Comparison of ENCODE assay signal across 1 cellular context in genomic region chr7:92528188-92528957, GRCh38.
TF ChIP-seq lines count a peak whose summit lies in the region.

Gene PEX1 (minus strand): TSS chr7:92528520. CDS start chr7:92528435, 85 bp downstream.
Gene RBM48 (plus strand): TSS chr7:92528795. CDS start chr7:92528814, 19 bp downstream.

TF ChIP-seq in GM12878, 131 proteins besides CTCF, POLR2A, EP300 and RAD21 (continued from another document):
- TF ChIP-seq ATF2 (IDR thresholded peaks at IDR 0.05; ENCODE audit: low read length), result no peak
- peak; percentile 73 for TF ChIP-seq NR2C2 (IDR thresholded peaks at IDR 0.05; ENCODE audit: borderline replicate concordance, control insufficient read depth, insufficient read length, low read depth)
- TF ChIP-seq, protein P1, sequence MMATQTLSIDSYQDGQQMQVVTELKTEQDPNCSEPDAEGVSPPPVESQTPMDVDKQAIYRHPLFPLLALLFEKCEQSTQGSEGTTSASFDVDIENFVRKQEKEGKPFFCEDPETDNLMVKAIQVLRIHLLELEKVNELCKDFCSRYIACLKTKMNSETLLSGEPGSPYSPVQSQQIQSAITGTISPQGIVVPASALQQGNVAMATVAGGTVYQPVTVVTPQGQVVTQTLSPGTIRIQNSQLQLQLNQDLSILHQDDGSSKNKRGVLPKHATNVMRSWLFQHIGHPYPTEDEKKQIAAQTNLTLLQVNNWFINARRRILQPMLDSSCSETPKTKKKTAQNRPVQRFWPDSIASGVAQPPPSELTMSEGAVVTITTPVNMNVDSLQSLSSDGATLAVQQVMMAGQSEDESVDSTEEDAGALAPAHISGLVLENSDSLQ (IDR thresholded peaks at IDR 0.05), result peak; percentile 82
- TF ChIP-seq USF1 (IDR thresholded peaks at IDR 0.05; ENCODE audit: borderline replicate concordance, extremely low read length, insufficient read depth, low read depth, low read length), result no peak
- TF ChIP-seq ZSCAN29 (IDR thresholded peaks at IDR 0.05), result no peak
TF ChIP-seq in GM12878: peak in this region for 61.
